ENCODE assay signal across 8 cellular contexts in genomic region chr19:2944775-2945574, GRCh38. TPM values are rescaled to one million over a fixed set of nuclear protein-coding genes. Genes with fewer than 3 reads are reported as not detected.
DNase-seq lines count a peak whose midpoint lies in the region; ATAC-seq and TF ChIP-seq lines count a peak whose summit lies in the region.

TSS of gene ZNF77 (minus strand) at chr19:2944971. CDS start at chr19:2944840, 131 bp downstream.

- H3K27me3 ChIP-seq in GM06990 (replicated peaks; ENCODE audit: control insufficient read depth, insufficient read depth, low read length): no peaks in the 10 kb centered on the region
- no peaks in the 10 kb centered on the region for H3K27me3 ChIP-seq in testis

- DNase-seq in GM06990 (ENCODE audit: extremely low read depth, insufficient read length) (peak; percentile 92), NCI-H1092 (lab: John Stamatoyannopoulos, UW) (peak; percentile 99), glutamatergic neuron (peak; percentile 97), omental fat pad (ENCODE audit: low spot score) (peak; percentile 99), testis (peak; percentile 100)
- DNase-seq in activated naive CD8-positive, alpha-beta T cell treated with anti-CD3 and anti-CD28 coated beads for 36 hours: peak; percentile 96

- H3K27me3 Mint-ChIP-seq in activated naive CD8-positive, alpha-beta T cell treated with anti-CD3 and anti-CD28 coated beads for 36 hours: no peaks in the 10 kb centered on the region
- H3K27me3 Mint-ChIP-seq in glutamatergic neuron (ENCODE audit: unreplicated experiment): peaks cover 2% of the 10 kb centered on the region

- TF ChIP-seq POLR2A in testis (IDR thresholded peaks at IDR 0.05): no peak

- H3K36me3 ChIP-seq in GM06990 (ENCODE audit: control insufficient read depth, insufficient read depth, low read length) (no peaks in the 10 kb centered on the region), testis (ENCODE audit: low read depth, missing control alignments) (no peaks in the 10 kb centered on the region)

- 1 to 2% methylated on average over 23 to 69 of the region's 74 CpGs for WGBS in testis, 2 donors

- H3K36me3 Mint-ChIP-seq in activated naive CD8-positive, alpha-beta T cell treated with anti-CD3 and anti-CD28 coated beads for 36 hours: peaks cover 9% of the 10 kb centered on the region
- no peaks in the 10 kb centered on the region for H3K36me3 Mint-ChIP-seq in glutamatergic neuron (ENCODE audit: unreplicated experiment)

- peaks cover 11% of the 10 kb centered on the region for H3K4me1 ChIP-seq in testis

- peak within 1 kb of the TSS; percentile 97 for H3K27ac Mint-ChIP-seq in activated naive CD8-positive, alpha-beta T cell treated with anti-CD3 and anti-CD28 coated beads for 36 hours
- no peak within 1 kb of the TSS for H3K27ac Mint-ChIP-seq in glutamatergic neuron (ENCODE audit: unreplicated experiment)

- peak; percentile 94 for ATAC-seq in HG02571 (IDR thresholded peaks at IDR 0.05; ENCODE audit: unreplicated experiment)
- ATAC-seq in SK-N-SH treated with all-trans-retinoic acid at 6 μM for 48 hours: peak; percentile 99
- ATAC-seq in omental fat pad (ENCODE audit: low FRiP score): peak; percentile 99

- H3K4me3 Mint-ChIP-seq in activated naive CD8-positive, alpha-beta T cell treated with anti-CD3 and anti-CD28 coated beads for 36 hours: peak within 1 kb of the TSS; percentile 92
- H3K4me3 Mint-ChIP-seq in glutamatergic neuron (ENCODE audit: unreplicated experiment): peak within 1 kb of the TSS; percentile 89

- no peaks in the 10 kb centered on the region for H3K9me3 ChIP-seq in testis

- TF ChIP-seq CTCF in GM06990 (IDR thresholded peaks at IDR 0.05; ENCODE audit: insufficient read depth, low read length, poor library complexity, severe bottlenecking) (no peak), glutamatergic neuron (IDR thresholded peaks at IDR 0.05; ENCODE audit: partially characterized antibody, unreplicated experiment) (peak; percentile 61), omental fat pad (IDR thresholded peaks at IDR 0.05) (no peak), testis (IDR thresholded peaks at IDR 0.05) (peak in 2 of 3 experiments; percentile 10 to 22)

- H3K4me1 Mint-ChIP-seq in activated naive CD8-positive, alpha-beta T cell treated with anti-CD3 and anti-CD28 coated beads for 36 hours: peaks cover 18% of the 10 kb centered on the region
- H3K4me1 Mint-ChIP-seq in glutamatergic neuron (ENCODE audit: low read depth, unreplicated experiment): peaks cover 5% of the 10 kb centered on the region

- H3K9me3 Mint-ChIP-seq in activated naive CD8-positive, alpha-beta T cell treated with anti-CD3 and anti-CD28 coated beads for 36 hours: no peaks in the 10 kb centered on the region
- peaks cover 9% of the 10 kb centered on the region for H3K9me3 Mint-ChIP-seq in glutamatergic neuron (ENCODE audit: unreplicated experiment)

- H3K4me3 ChIP-seq in GM06990 (replicated peaks; ENCODE audit: low read depth, low read length): peak within 1 kb of the TSS; percentile 86
- H3K4me3 ChIP-seq in testis: peak within 1 kb of the TSS; percentile 90 to 97

- peak within 1 kb of the TSS; percentile 92 to 98 for H3K27ac ChIP-seq in testis

- intact Hi-C loops in testis (cut with DNase I; ENCODE audit: low total_unique reads): no loop called here

TF ChIP-seq in SK-N-SH treated with all-trans-retinoic acid at 6 μM for 48 hours, 23 proteins besides CTCF, POLR2A, EP300 and RAD21:
- TF ChIP-seq GLIS3 (CRISPR knock-in tag; IDR thresholded peaks at IDR 0.05) (0 out of 2 replicates have a peak, but pooled peaks have one; percentile 23), TOX (CRISPR knock-in tag; IDR thresholded peaks at IDR 0.05; ENCODE audit: borderline replicate concordance) (0 out of 2 replicates have a peak, but pooled peaks have one; percentile 5), ZNF70 (CRISPR knock-in tag; IDR thresholded peaks at IDR 0.05) (peak; percentile 29; the same call in 1 of the 2 replicates), CSDC2 (CRISPR knock-in tag; IDR thresholded peaks at IDR 0.05) (peak; percentile 32; the same call in 1 of the 2 replicates), ZNF8 (CRISPR knock-in tag; IDR thresholded peaks at IDR 0.05) (no peak; the same call in 1 of the 2 replicates), ZC3H10 (CRISPR knock-in tag; IDR thresholded peaks at IDR 0.05) (no peak), CREB5 (CRISPR knock-in tag; IDR thresholded peaks at IDR 0.05; ENCODE audit: low read depth) (0 out of 2 replicates have a peak, but pooled peaks have one; percentile 16)
- TF ChIP-seq, protein P1, sequence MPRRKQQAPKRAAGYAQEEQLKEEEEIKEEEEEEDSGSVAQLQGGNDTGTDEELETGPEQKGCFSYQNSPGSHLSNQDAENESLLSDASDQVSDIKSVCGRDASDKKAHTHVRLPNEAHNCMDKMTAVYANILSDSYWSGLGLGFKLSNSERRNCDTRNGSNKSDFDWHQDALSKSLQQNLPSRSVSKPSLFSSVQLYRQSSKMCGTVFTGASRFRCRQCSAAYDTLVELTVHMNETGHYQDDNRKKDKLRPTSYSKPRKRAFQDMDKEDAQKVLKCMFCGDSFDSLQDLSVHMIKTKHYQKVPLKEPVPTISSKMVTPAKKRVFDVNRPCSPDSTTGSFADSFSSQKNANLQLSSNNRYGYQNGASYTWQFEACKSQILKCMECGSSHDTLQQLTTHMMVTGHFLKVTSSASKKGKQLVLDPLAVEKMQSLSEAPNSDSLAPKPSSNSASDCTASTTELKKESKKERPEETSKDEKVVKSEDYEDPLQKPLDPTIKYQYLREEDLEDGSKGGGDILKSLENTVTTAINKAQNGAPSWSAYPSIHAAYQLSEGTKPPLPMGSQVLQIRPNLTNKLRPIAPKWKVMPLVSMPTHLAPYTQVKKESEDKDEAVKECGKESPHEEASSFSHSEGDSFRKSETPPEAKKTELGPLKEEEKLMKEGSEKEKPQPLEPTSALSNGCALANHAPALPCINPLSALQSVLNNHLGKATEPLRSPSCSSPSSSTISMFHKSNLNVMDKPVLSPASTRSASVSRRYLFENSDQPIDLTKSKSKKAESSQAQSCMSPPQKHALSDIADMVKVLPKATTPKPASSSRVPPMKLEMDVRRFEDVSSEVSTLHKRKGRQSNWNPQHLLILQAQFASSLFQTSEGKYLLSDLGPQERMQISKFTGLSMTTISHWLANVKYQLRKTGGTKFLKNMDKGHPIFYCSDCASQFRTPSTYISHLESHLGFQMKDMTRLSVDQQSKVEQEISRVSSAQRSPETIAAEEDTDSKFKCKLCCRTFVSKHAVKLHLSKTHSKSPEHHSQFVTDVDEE (CRISPR knock-in tag; IDR thresholded peaks at IDR 0.05): peak; percentile 91

RNA-seq across cellular contexts. Expression of gene ZNF77, which starts in this region (rescaled TPM):
- total RNA-seq in activated naive CD8-positive, alpha-beta T cell treated with anti-CD3 and anti-CD28 coated beads for 36 hours: 1 to 10 TPM; 3.4 to 3.5 TPM
- total RNA-seq in glutamatergic neuron (ENCODE audit: unreplicated experiment) (4.8 TPM), omental fat pad (1 to 10 TPM; 3.2 to 8.7 (median 3.8) TPM), testis (10 to 100 TPM in 1 of 2 donors, 1 to 10 TPM in 1; 4.8 to 10.7 TPM)
- 5.6 TPM for polyA plus RNA-seq in testis (ENCODE audit: insufficient read depth, low read depth, low replicate concordance)

Comparison
In these comparisons a context has a peak if more than half of its experiments do, and no peak if none do; other contexts are left out.
1. Peak in every context shown above with its lines: DNase-seq, ATAC-seq, H3K4me3 ChIP-seq and H3K27ac ChIP-seq.
2. CTCF ChIP-seq: peak in glutamatergic neuron (single experiment) and testis (2 of 3); none in GM06990 (single experiment) and omental fat pad (0 of 3).